In genomic region chr14:53956427-53957201, GRCh38 we compare ENCODE assay signal across 1 cellular context.
TF ChIP-seq lines count a peak whose summit lies in the region.

TSS of gene BMP4 (minus strand) at chr14:53956825. CDS start at chr14:53952222, 4,603 bp downstream.

TF ChIP-seq in HepG2, 621 proteins besides CTCF, POLR2A, EP300 and RAD21 (continued from another document and continues in another):
- TF ChIP-seq IRX3 (CRISPR knock-in tag; IDR thresholded peaks at IDR 0.05; ENCODE audit: borderline replicate concordance, low read depth) (peak; percentile 80; the same call in 1 of the 2 replicates), GATA4 (IDR thresholded peaks at IDR 0.05; ENCODE audit: borderline replicate concordance, low read depth) (0 out of 2 replicates have a peak, but pooled peaks have one; percentile 62), SMYD3 (CRISPR knock-in tag; IDR thresholded peaks at IDR 0.05) (peak; percentile 91), MYC (CRISPR knock-in tag; IDR thresholded peaks at IDR 0.05; ENCODE audit: borderline replicate concordance) (peak; percentile 93), RARG (CRISPR knock-in tag; IDR thresholded peaks at IDR 0.05; ENCODE audit: low read depth) (no peak), ZNF33B (CRISPR knock-in tag; IDR thresholded peaks at IDR 0.05) (no peak), ZNF280B (CRISPR knock-in tag; IDR thresholded peaks at IDR 0.05; ENCODE audit: borderline replicate concordance) (peak; percentile 43; the same call in 1 of the 2 replicates), ZNF704 (CRISPR knock-in tag; IDR thresholded peaks at IDR 0.05; ENCODE audit: borderline replicate concordance) (no peak; the same call in 1 of the 2 replicates), U2AF1 (optimal IDR thresholded peaks at IDR 0.05; ENCODE audit: low read depth, low read length) (no peak), MZF1 (CRISPR knock-in tag; IDR thresholded peaks at IDR 0.05; ENCODE audit: borderline replicate concordance) (no peak), IKZF1 (IDR thresholded peaks at IDR 0.05) (no peak), SUZ12 (IDR thresholded peaks at IDR 0.05; ENCODE audit: low read depth, low read length) (no peak), PBX2 (CRISPR knock-in tag; IDR thresholded peaks at IDR 0.05) (no peak), ZNF124 (CRISPR knock-in tag; IDR thresholded peaks at IDR 0.05) (peak; percentile 50; the same call in 1 of the 2 replicates), ETS1 (CRISPR knock-in tag; IDR thresholded peaks at IDR 0.05) (0 out of 2 replicates have a peak, but pooled peaks have one; percentile 88), MEIS1 (CRISPR knock-in tag; IDR thresholded peaks at IDR 0.05; ENCODE audit: borderline replicate concordance) (no peak), ZBTB2 (CRISPR knock-in tag; IDR thresholded peaks at IDR 0.05; ENCODE audit: low read depth) (peak; percentile 80; the same call in 1 of the 2 replicates), CERS6 (CRISPR knock-in tag; IDR thresholded peaks at IDR 0.05) (no peak), GABPB1 (CRISPR knock-in tag; IDR thresholded peaks at IDR 0.05) (peak; percentile 87), DPF2 (CRISPR knock-in tag; IDR thresholded peaks at IDR 0.05; ENCODE audit: borderline replicate concordance, low read depth) (no peak), ZNF121 (CRISPR knock-in tag; IDR thresholded peaks at IDR 0.05) (no peak), ZNF609 (CRISPR knock-in tag; IDR thresholded peaks at IDR 0.05; ENCODE audit: borderline replicate concordance) (peak; percentile 55), ZNF740 (CRISPR knock-in tag; IDR thresholded peaks at IDR 0.05) (peak; percentile 18; the same call in 1 of the 2 replicates), ZNF737 (CRISPR knock-in tag; IDR thresholded peaks at IDR 0.05; ENCODE audit: borderline replicate concordance) (no peak), REL (CRISPR knock-in tag; conservative IDR thresholded peaks at IDR 0.05) (peak; percentile 93), ZNF431 (CRISPR knock-in tag; IDR thresholded peaks at IDR 0.05; ENCODE audit: borderline replicate concordance, low read depth) (peak; percentile 58; the same call in 1 of the 2 replicates), LBX2 (CRISPR knock-in tag; IDR thresholded peaks at IDR 0.05; ENCODE audit: borderline replicate concordance) (no peak; the same call in 1 of the 2 replicates), ZZZ3 (CRISPR knock-in tag; IDR thresholded peaks at IDR 0.05; ENCODE audit: borderline replicate concordance) (no peak), ZNF512B (CRISPR knock-in tag; IDR thresholded peaks at IDR 0.05; ENCODE audit: borderline replicate concordance) (no peak), RXRB (CRISPR knock-in tag; IDR thresholded peaks at IDR 0.05; ENCODE audit: borderline replicate concordance) (peak; percentile 28; the same call in 1 of the 2 replicates), MLX (CRISPR knock-in tag; IDR thresholded peaks at IDR 0.05) (no peak), SETDB1 (CRISPR knock-in tag; IDR thresholded peaks at IDR 0.05; ENCODE audit: borderline replicate concordance) (no peak), ZNF572 (CRISPR knock-in tag; IDR thresholded peaks at IDR 0.05) (no peak), LRRFIP1 (CRISPR knock-in tag; conservative IDR thresholded peaks at IDR 0.05) (no peak), PITX1 (CRISPR knock-in tag; IDR thresholded peaks at IDR 0.05) (no peak; the same call in 1 of the 2 replicates), ZKSCAN1 (IDR thresholded peaks at IDR 0.05; ENCODE audit: low read length) (no peak), GTF3A (CRISPR knock-in tag; conservative IDR thresholded peaks at IDR 0.05) (no peak), FOXJ3 (CRISPR knock-in tag; IDR thresholded peaks at IDR 0.05; ENCODE audit: borderline replicate concordance) (peak; percentile 42; the same call in 1 of the 2 replicates), TCF7 (IDR thresholded peaks at IDR 0.05; ENCODE audit: low read depth) (peak; percentile 35; the same call in 1 of the 2 replicates)
